In the genomic region with DNA sequence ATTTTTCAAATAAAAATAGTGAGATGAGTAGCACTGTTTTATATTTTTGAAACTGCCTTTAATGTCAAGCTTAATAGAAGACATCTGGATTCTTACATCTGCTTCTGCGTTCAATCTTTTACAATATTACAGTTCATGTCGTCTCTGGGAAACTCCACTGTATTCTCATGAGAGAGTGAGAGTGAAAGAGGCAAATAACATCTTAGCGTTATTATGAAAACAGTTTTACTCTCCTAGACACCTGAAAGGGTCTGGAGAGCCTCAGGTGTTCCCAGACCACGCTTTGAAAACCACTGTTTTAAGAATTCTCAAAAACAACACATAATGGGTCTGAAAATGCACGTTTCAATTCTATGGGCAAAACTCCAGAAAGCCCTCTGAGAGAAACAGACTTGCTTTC, we compare ENCODE assay signal across 11 cellular contexts.
DNase-seq lines count a peak whose midpoint lies in the region; ATAC-seq, FAIRE-seq and TF ChIP-seq lines count a peak whose summit lies in the region.
"Had no signal": no experiment of that assay in that cellular context is flagged by ENCODE, and none has a peak within 500 bp of the region (broad histone marks: within the 10 kb centered on the region; RNA-seq: fewer than 3 reads in every experiment).

No MANE protein-coding gene starts in this region.

- no peak for TF ChIP-seq CTCF in AG04449 (IDR thresholded peaks at IDR 0.05; ENCODE audit: insufficient read depth, low read length, missing control alignments)
- no peak for TF ChIP-seq CTCF in endothelial cell (IDR thresholded peaks at IDR 0.05; ENCODE audit: unreplicated experiment)

- H3K4me1 Mint-ChIP-seq in endothelial cell (ENCODE audit: unreplicated experiment) = peaks cover 67% of the 10 kb centered on the region
- H3K4me1 Mint-ChIP-seq: activated CD4-positive, alpha-beta T cell treated with anti-CD3 and anti-CD28 coated beads for 36 hours had no signal

- peaks cover 8% of the 10 kb centered on the region for H3K27me3 Mint-ChIP-seq in endothelial cell (ENCODE audit: unreplicated experiment)
- H3K27me3 Mint-ChIP-seq: activated CD4-positive, alpha-beta T cell treated with anti-CD3 and anti-CD28 coated beads for 36 hours had no signal

- CTCF ChIA-PET in AG04449 (lab: Yijun Ruan, JAX) = interaction anchor here (1.1 to 1.3 kb wide), 2 partner anchors 15 to 19 kb away, joined by 3 read pairs; no protein-coding TSS in a partner anchor

- peaks cover 15% of the 10 kb centered on the region for H3K36me3 Mint-ChIP-seq in endothelial cell (ENCODE audit: low read depth, unreplicated experiment)

- ATAC-seq in GM21390 (IDR thresholded peaks at IDR 0.05; ENCODE audit: unreplicated experiment) (peak; percentile 85), HG03139 (IDR thresholded peaks at IDR 0.05; ENCODE audit: unreplicated experiment) (peak; percentile 62)
- ATAC-seq: activated CD4-positive, alpha-beta T cell treated with anti-CD3 and anti-CD28 coated beads for 36 hours had no signal

- FAIRE-seq in GM12892 (lab: Jason Lieb, UNC) = no peak

- POLR2A ChIA-PET in AG04449 (lab: Yijun Ruan, JAX) = no interaction called here

- DNase-seq in AG04449 (ENCODE audit: low read depth, low spot score) (no peak), endothelial cell (ENCODE audit: low spot score) (no peak), NCI-H2196 treated with DMSO at 0.1 percent for 48 hours (lab: John Stamatoyannopoulos, UW; ENCODE audit: unreplicated experiment) (no peak), middle frontal gyrus (ENCODE audit: extremely low spot score, low spot score) (no peak), GM12892 (ENCODE audit: insufficient read length) (no peak)
- no peak for DNase-seq in stimulated activated CD4-positive, alpha-beta T cell treated with anti-CD3 and anti-CD28 coated beads, Interleukin-4, amount 100 ng/mL, for 4 hours
- DNase-seq: activated CD4-positive, alpha-beta T cell treated with anti-CD3 and anti-CD28 coated beads for 36 hours; AML-193; NCI-H446 treated with DMSO at 0.1 percent for 48 hours had no signal

- no peak for TF ChIP-seq POLR2A in GM12892 (IDR thresholded peaks at IDR 0.05; ENCODE audit: low read depth, low read length)

- no peak overlapping the region for H3K4me3 Mint-ChIP-seq in endothelial cell (ENCODE audit: unreplicated experiment)
- H3K4me3 Mint-ChIP-seq: activated CD4-positive, alpha-beta T cell treated with anti-CD3 and anti-CD28 coated beads for 36 hours had no signal

- peak overlapping the region; percentile 28; the same call in 1 of the 2 replicates for H3K4me3 ChIP-seq in AG04449 (ENCODE audit: low read depth, low read length)

- H3K9me3 Mint-ChIP-seq in endothelial cell (ENCODE audit: unreplicated experiment) = no peaks in the 10 kb centered on the region

- H3K27ac Mint-ChIP-seq in endothelial cell (ENCODE audit: unreplicated experiment) = peak overlapping the region; percentile 84
- H3K27ac Mint-ChIP-seq: activated CD4-positive, alpha-beta T cell treated with anti-CD3 and anti-CD28 coated beads for 36 hours had no signal
